ENCODE assay signal across 1 cellular context in genomic region chr3:9485248-9485647, GRCh38.
TF ChIP-seq lines count a peak whose summit lies in the region.

No MANE protein-coding gene starts in this region.

TF ChIP-seq in K562, 482 proteins besides CTCF, POLR2A, EP300 and RAD21 (continued from another document):
- TF ChIP-seq ETS1 (conservative IDR thresholded peaks at IDR 0.05; ENCODE audit: control insufficient read depth, low read depth, low read length) (no peak), HDAC1 (IDR thresholded peaks at IDR 0.05) (no peak), MBD1 (CRISPR knock-in tag; IDR thresholded peaks at IDR 0.05) (0 out of 2 replicates have a peak, but pooled peaks have one; percentile 5), CBFA2T2 (conservative IDR thresholded peaks at IDR 0.05) (no peak), CHD1 (IDR thresholded peaks at IDR 0.05; ENCODE audit: low read length) (no peak), TSHZ1 (CRISPR knock-in tag; IDR thresholded peaks at IDR 0.05) (no peak), PKNOX1 (IDR thresholded peaks at IDR 0.05) (peak; percentile 39; the same call in 1 of the 2 replicates), PHB (CRISPR knock-in tag; IDR thresholded peaks at IDR 0.05) (no peak), ZNF280B (CRISPR knock-in tag; IDR thresholded peaks at IDR 0.05) (no peak)
